ENCODE assay signal across 13 cellular contexts in genomic region chr7:38424750-38425463, GRCh38.
DNase-seq lines count a peak whose midpoint lies in the region; ATAC-seq and TF ChIP-seq lines count a peak whose summit lies in the region.
"Had no signal": no experiment of that assay in that cellular context is flagged by ENCODE, and none has a peak within 500 bp of the region (broad histone marks: within the 10 kb centered on the region; RNA-seq: fewer than 3 reads in every experiment).

No MANE protein-coding gene starts in this region.

- H3K27ac ChIP-seq in neural progenitor cell, result no peak overlapping the region
- H3K27ac ChIP-seq in heart left ventricle, result no peak overlapping the region
- H3K27ac ChIP-seq: WERI-Rb-1 had no signal

- H3K27me3 Mint-ChIP-seq in activated naive CD8-positive, alpha-beta T cell, result no peaks in the 10 kb centered on the region
- peaks cover 3% of the 10 kb centered on the region for H3K27me3 Mint-ChIP-seq in neural progenitor cell (ENCODE audit: insufficient read depth, low read depth)

- H3F3A ChIP-seq in neural progenitor cell (ENCODE audit: low read depth), result no peaks in the 10 kb centered on the region

- no peak for TF ChIP-seq POLR2A in heart left ventricle (IDR thresholded peaks at IDR 0.05)

- no peak overlapping the region for H3K4me2 ChIP-seq in neural progenitor cell

- TF ChIP-seq CTCF in neural progenitor cell (IDR thresholded peaks at IDR 0.05) (peak; percentile 12), heart left ventricle (IDR thresholded peaks at IDR 0.05) (peak in 1 of 12 donors; percentile 8)

- H3K36me3 ChIP-seq in neural progenitor cell (no peaks in the 10 kb centered on the region), heart left ventricle (no peaks in the 10 kb centered on the region)
- H3K36me3 ChIP-seq: WERI-Rb-1 had no signal

- peaks cover 6% of the 10 kb centered on the region for H3K36me3 Mint-ChIP-seq in activated naive CD8-positive, alpha-beta T cell
- H3K36me3 Mint-ChIP-seq in neural progenitor cell, result peaks cover 9% of the 10 kb centered on the region

- peak overlapping the region; percentile 91 for H3K27ac Mint-ChIP-seq in activated naive CD8-positive, alpha-beta T cell
- H3K27ac Mint-ChIP-seq in neural progenitor cell, result no peak overlapping the region

- H3K4me3 Mint-ChIP-seq in activated naive CD8-positive, alpha-beta T cell, result peak overlapping the region; percentile 11
- H3K4me3 Mint-ChIP-seq in neural progenitor cell, result no peak overlapping the region

- no peak for ATAC-seq in heart left ventricle

- H3K9me3 ChIP-seq in neural progenitor cell (ENCODE audit: low read depth), result no peaks in the 10 kb centered on the region
- H3K9me3 ChIP-seq in heart left ventricle, result no peaks in the 10 kb centered on the region

- H3K4me3 ChIP-seq in neural progenitor cell (no peak overlapping the region), heart left ventricle (no peak overlapping the region)

- H2AFZ ChIP-seq in neural progenitor cell (replicated peaks), result no peak overlapping the region

- peaks cover 59% of the 10 kb centered on the region for H3K4me1 Mint-ChIP-seq in activated naive CD8-positive, alpha-beta T cell (ENCODE audit: low read depth)
- no peaks in the 10 kb centered on the region for H3K4me1 Mint-ChIP-seq in neural progenitor cell

- intact Hi-C loops in heart left ventricle (cut with DNase I), result no loop called here

- H3K4me1 ChIP-seq in neural progenitor cell, result no peaks in the 10 kb centered on the region
- H3K4me1 ChIP-seq in heart left ventricle, result peaks cover 0 to 8% (median 0%) of the 10 kb centered on the region in 12 donors

- no peak overlapping the region for H3K9ac ChIP-seq in neural progenitor cell

- DNase-seq in SIG-M5 treated with dmso at 0.1 percent for 504 hours (lab: John Stamatoyannopoulos, UW; ENCODE audit: unreplicated experiment) (peak; percentile 5), SIG-M5 (lab: John Stamatoyannopoulos, UW) (no peak), HT-29 (ENCODE audit: low spot score) (peak; percentile 17), neural progenitor cell (ENCODE audit: low spot score) (no peak), HK-2 (ENCODE audit: unreplicated experiment) (no peak), heart left ventricle (no peak)
- no peak for DNase-seq in activated CD4-positive, CD25-positive, alpha-beta regulatory T cell treated with anti-CD3 and anti-CD28 coated beads, Interleukin-2, amount 50 U/mL, for 72 hours
- DNase-seq: ACHN, anterior cingulate cortex, NCI-H1417 treated with DMSO at 0.1 percent for 48 hours, OCI-M1, WERI-Rb-1 had no signal

- no peaks in the 10 kb centered on the region for H3K79me2 ChIP-seq in neural progenitor cell (ENCODE audit: low read depth)

- H3K9me3 Mint-ChIP-seq in activated naive CD8-positive, alpha-beta T cell (ENCODE audit: low read depth), result peaks cover 5% of the 10 kb centered on the region
- H3K9me3 Mint-ChIP-seq in neural progenitor cell, result no peaks in the 10 kb centered on the region

- WGBS in heart left ventricle, 4 donors, result 82 to 88% (median 86%) methylated on average over 3 of the region's 3 CpGs

- H4K20me1 ChIP-seq in neural progenitor cell (ENCODE audit: low read depth), result no peaks in the 10 kb centered on the region

- no peaks in the 10 kb centered on the region for H3K27me3 ChIP-seq in neural progenitor cell
- no peaks in the 10 kb centered on the region for H3K27me3 ChIP-seq in heart left ventricle

Comparison
In these comparisons a context has a peak if more than half of its experiments do, and no peak if none do; other contexts are left out.
1. DNase-seq: peak in SIG-M5 treated with dmso at 0.1 percent for 504 hours (single experiment) and HT-29 (single experiment); none in SIG-M5 (single experiment), neural progenitor cell (single experiment), HK-2 (single experiment), heart left ventricle (0 of 5) and activated CD4-positive, CD25-positive, alpha-beta regulatory T cell treated with anti-CD3 and anti-CD28 coated beads, Interleukin-2, amount 50 U/mL, for 72 hours (single experiment).